18 cellular contexts compared by ENCODE assay signal in the genomic region with DNA sequence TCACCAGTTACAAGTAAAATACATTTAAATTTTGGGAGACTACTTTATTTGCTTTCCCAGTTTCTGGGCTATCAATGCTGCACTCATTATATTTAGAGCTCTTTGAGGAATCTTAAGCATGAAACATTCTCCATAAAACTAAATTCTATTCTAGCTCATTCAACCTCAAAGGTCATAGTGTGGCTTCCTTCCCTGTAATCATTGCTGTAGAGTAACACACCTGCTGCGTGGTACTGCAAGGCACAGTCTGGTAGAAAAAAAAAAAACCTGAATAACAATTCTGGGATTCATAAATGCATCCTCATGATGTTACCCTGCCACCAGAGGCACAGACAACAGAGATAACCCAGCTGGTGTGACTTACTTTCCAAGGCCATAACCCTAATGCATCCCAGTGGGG.
DNase-seq lines count a peak whose midpoint lies in the region; ATAC-seq lines count a peak whose summit lies in the region.
"Had no signal": no experiment of that assay in that cellular context is flagged by ENCODE, and none has a peak within 500 bp of the region (broad histone marks: within the 10 kb centered on the region; RNA-seq: fewer than 3 reads in every experiment).

No MANE protein-coding gene starts in this region.

- H3K23ac ChIP-seq in mesenchymal stem cell (ENCODE audit: low read length in 2 of 2): no peak overlapping the region

- H3K36me3 ChIP-seq in mesenchymal stem cell (ENCODE audit: control insufficient read depth in 1 of 2, insufficient read depth in 2 of 2, low read depth in 1 of 2, low read length in 2 of 2): no peaks in the 10 kb centered on the region
- H3K36me3 ChIP-seq: MG63, SJCRH30 had no signal

- H4K91ac ChIP-seq in mesenchymal stem cell (ENCODE audit: low read length): no peak overlapping the region

- H3K27me3 ChIP-seq in mesenchymal stem cell (ENCODE audit: control insufficient read depth in 1 of 2, insufficient read depth in 1 of 2, low read length in 2 of 2): no peaks in the 10 kb centered on the region
- H3K27me3 ChIP-seq: MG63, SJCRH30 had no signal

- no peaks in the 10 kb centered on the region for H3K4me1 ChIP-seq in mesenchymal stem cell (ENCODE audit: control insufficient read depth, insufficient read depth, low read depth, low read length)
- H3K4me1 ChIP-seq: SJCRH30 had no signal

- no peaks in the 10 kb centered on the region for H3K9me3 ChIP-seq in mesenchymal stem cell (ENCODE audit: control insufficient read depth, low read length)
- H3K9me3 ChIP-seq: MG63, SJCRH30 had no signal

- no peak overlapping the region for H2BK120ac ChIP-seq in mesenchymal stem cell (ENCODE audit: low read depth, low read length)

- H3K79me1 ChIP-seq in mesenchymal stem cell (replicated peaks; ENCODE audit: low read length, poor library complexity, severe bottlenecking): no peaks in the 10 kb centered on the region

- H3K27ac ChIP-seq in mesenchymal stem cell (ENCODE audit: low read length, poor library complexity, severe bottlenecking): peak overlapping the region; percentile 40
- H3K27ac ChIP-seq: SJCRH30 had no signal

- no peak overlapping the region for H2BK15ac ChIP-seq in mesenchymal stem cell (ENCODE audit: low read depth, poor library complexity, severe bottlenecking)

- no peak overlapping the region for H3K14ac ChIP-seq in mesenchymal stem cell (ENCODE audit: low read length in 2 of 2)

- H2AFZ ChIP-seq in mesenchymal stem cell (ENCODE audit: low read depth, low read length): no peak overlapping the region

- peak; percentile 37 for DNase-seq in NCI-H2171 treated with DMSO at 0.1 percent for 48 hours (lab: John Stamatoyannopoulos, UW)
- DNase-seq in amniotic epithelial cell (ENCODE audit: low read depth): peak; percentile 31
- DNase-seq in mesenchymal stem cell: no peak
- no peak for DNase-seq in iPS-NIHi7 (ENCODE audit: extremely low spot score)
- no peak for DNase-seq in activated CD4-positive, alpha-beta T cell treated with anti-CD3 and anti-CD28 coated beads for 48 hours
- DNase-seq in Kasumi-1 (lab: John Stamatoyannopoulos, UW): no peak
- DNase-seq: CD4-positive, CD25-positive, alpha-beta regulatory T cell; DMS79; H9; HFFc6; Karpas-422; MG63; NCI-H187 treated with DMSO at 0.1 percent for 48 hours; NCI-H2107; NCI-H446; NCI-H526 had no signal

- no peak overlapping the region for H3K4me2 ChIP-seq in mesenchymal stem cell (ENCODE audit: low read length, poor library complexity, severe bottlenecking)

- H3K4me3 ChIP-seq in mesenchymal stem cell (ENCODE audit: insufficient read depth in 1 of 2, low read depth in 1 of 2, low read length in 2 of 2): no peak overlapping the region
- H3K4me3 ChIP-seq: MG63, SJCRH30 had no signal

- no peak overlapping the region for H3K9ac ChIP-seq in mesenchymal stem cell (ENCODE audit: low read length)

- 100% methylated on average over 1 of the region's 1 CpG for WGBS in mesenchymal stem cell

- no peak overlapping the region for H3K4ac ChIP-seq in mesenchymal stem cell (ENCODE audit: low read depth in 1 of 2, low read length in 2 of 2)

- no peak overlapping the region for H4K8ac ChIP-seq in mesenchymal stem cell (ENCODE audit: low read length)

- no peak overlapping the region for H2BK12ac ChIP-seq in mesenchymal stem cell (ENCODE audit: low read length in 2 of 2)

- no peak overlapping the region for H3K18ac ChIP-seq in mesenchymal stem cell (ENCODE audit: low read depth in 1 of 2, low read length in 2 of 2)

- no peak overlapping the region for H2AK5ac ChIP-seq in mesenchymal stem cell (ENCODE audit: low read length, severe bottlenecking)

- no peak overlapping the region for H2BK5ac ChIP-seq in mesenchymal stem cell (ENCODE audit: low read depth, low read length, poor library complexity, severe bottlenecking)

- no peak for ATAC-seq in HG02973 (IDR thresholded peaks at IDR 0.05; ENCODE audit: unreplicated experiment)

Comparison
In these comparisons a context has a peak if more than half of its experiments do, and no peak if none do; other contexts are left out.
1. DNase-seq: peak in NCI-H2171 treated with DMSO at 0.1 percent for 48 hours (single experiment) and amniotic epithelial cell (single experiment); none in mesenchymal stem cell (single experiment), iPS-NIHi7 (single experiment), activated CD4-positive, alpha-beta T cell treated with anti-CD3 and anti-CD28 coated beads for 48 hours (single experiment) and Kasumi-1 (0 of 2).